ENCODE assay signal across 15 cellular contexts in the genomic region with DNA sequence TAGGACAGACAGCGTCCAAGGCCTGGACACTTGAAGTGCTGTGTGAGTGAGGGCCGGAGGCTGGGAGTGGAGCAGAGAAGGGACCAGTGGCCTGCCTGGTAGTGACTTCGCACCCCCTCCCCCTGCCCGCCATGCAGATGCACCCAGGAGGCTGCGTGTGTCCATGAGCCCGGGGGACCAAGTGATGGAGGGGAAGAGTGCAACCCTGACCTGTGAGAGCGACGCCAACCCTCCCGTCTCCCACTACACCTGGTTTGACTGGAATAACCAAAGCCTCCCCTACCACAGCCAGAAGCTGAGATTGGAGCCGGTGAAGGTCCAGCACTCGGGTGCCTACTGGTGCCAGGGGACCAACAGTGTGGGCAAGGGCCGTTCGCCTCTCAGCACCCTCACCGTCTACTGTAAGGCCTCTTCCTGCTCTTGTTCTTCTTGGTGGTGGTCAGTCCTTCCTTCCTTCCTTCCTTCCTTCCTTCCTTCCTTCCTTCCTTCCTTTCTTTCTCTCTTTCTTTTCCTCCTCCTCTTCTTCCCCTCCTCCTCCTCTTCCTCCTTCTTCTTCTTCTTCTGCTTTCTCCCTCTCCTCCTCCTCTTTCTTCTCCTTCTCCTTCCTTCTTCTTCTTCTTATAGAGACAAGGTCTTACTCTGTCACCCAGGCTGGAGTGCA. TPM values are rescaled to one million over a fixed set of nuclear protein-coding genes. Genes with fewer than 3 reads are reported as not detected.
DNase-seq lines count a peak whose midpoint lies in the region; ATAC-seq, FAIRE-seq and TF ChIP-seq lines count a peak whose summit lies in the region.
"Had no signal": no experiment of that assay in that cellular context is flagged by ENCODE, and none has a peak within 500 bp of the region (broad histone marks: within the 10 kb centered on the region; RNA-seq: fewer than 3 reads in every experiment).

No MANE protein-coding gene starts in this region.

- H3K4me1 ChIP-seq in BLaER1 treated with 17β-estradiol and CSF1 and Interleukin-3, amounts not matched to agents 10 nM and 100 nM, result peaks cover 87 to 99% (median 95%) of the 10 kb centered on the region in 10 experiments
- H3K4me1 ChIP-seq in GM12878 (ENCODE audit: control insufficient read depth, insufficient read depth, low read length) (peaks cover 30% of the 10 kb centered on the region), neural progenitor cell (no peaks in the 10 kb centered on the region)

- peaks cover under 1 to 97% (median 83%) of the 10 kb centered on the region in 11 experiments; a peak in 20 of 22 replicates for H3K36me3 ChIP-seq in BLaER1 treated with 17β-estradiol and CSF1 and Interleukin-3, amounts not matched to agents 10 nM and 100 nM
- H3K36me3 ChIP-seq in GM12878 (ENCODE audit: control insufficient read depth in 2 of 2, insufficient read depth in 2 of 2, low read length in 1 of 2) (peaks cover 24 to 36% of the 10 kb centered on the region in 2 experiments), neural progenitor cell (no peaks in the 10 kb centered on the region)

- peak overlapping the region; percentile 28 to 84 (median 74) for H3K4me2 ChIP-seq in BLaER1 treated with 17β-estradiol and CSF1 and Interleukin-3, amounts not matched to agents 10 nM and 100 nM
- no peak overlapping the region for H3K4me2 ChIP-seq in GM12878 (ENCODE audit: control insufficient read depth, insufficient read depth)
- H3K4me2 ChIP-seq in neural progenitor cell, result no peak overlapping the region

- BruUV-seq in GM12878 (replicated peaks; lab: Mats Ljungman, UMichigan), result no TSS peak

- no peak overlapping the region for H2AFZ ChIP-seq in GM12878 (ENCODE audit: control insufficient read depth, low read depth, low read length)
- no peak overlapping the region for H2AFZ ChIP-seq in neural progenitor cell (replicated peaks)

- intact Hi-C loops in GM12878 (cut with micrococcal nuclease; ENCODE audit: unreplicated experiment), result no loop called here

- CTCF ChIA-PET in GM12878 (lab: Yijun Ruan, JAX), result no interaction called here

- H3K27ac Mint-ChIP-seq in neural progenitor cell, result peak overlapping the region; percentile 1

- ATAC-seq in GM12878, result no peak
- no peak for ATAC-seq in HG02970 (IDR thresholded peaks at IDR 0.05; ENCODE audit: low FRiP score, unreplicated experiment)
- ATAC-seq: HCT116, PC-3 had no signal

- in situ Hi-C loops in GM12878 (cut with MboI), result no loop called here

- no peaks in the 10 kb centered on the region for H3K9me3 ChIP-seq in BLaER1 treated with 17β-estradiol and CSF1 and Interleukin-3, amounts not matched to agents 10 nM and 100 nM (replicated peaks in 1 of 11)
- H3K9me3 ChIP-seq in GM12878 (replicated peaks; ENCODE audit: control insufficient read depth, insufficient read depth, low read length) (no peaks in the 10 kb centered on the region), neural progenitor cell (ENCODE audit: low read depth) (no peaks in the 10 kb centered on the region)

- peaks cover 6% of the 10 kb centered on the region for H3K27me3 Mint-ChIP-seq in neural progenitor cell (ENCODE audit: insufficient read depth, low read depth)

- SMC1A ChIA-PET in GM12878 (lab: Charles Lee; ENCODE audit: uncharacterized antibody, unreplicated experiment), result interaction anchor here (1.0 to 1.1 kb wide), 2 partner anchors 8 to 122 kb away, joined by 3 to 4 read pairs; no protein-coding TSS in a partner anchor

- no peaks in the 10 kb centered on the region for H3K27me3 ChIP-seq in BLaER1 treated with 17β-estradiol and CSF1 and Interleukin-3, amounts not matched to agents 10 nM and 100 nM
- H3K27me3 ChIP-seq in GM12878 (replicated peaks in 1 of 2; ENCODE audit: control insufficient read depth in 2 of 2, insufficient read depth in 2 of 2, low read length in 1 of 2) (no peaks in the 10 kb centered on the region), neural progenitor cell (peaks cover 2% of the 10 kb centered on the region)

- 78% methylated on average over 14 of the region's 14 CpGs for WGBS in GM12878 (ENCODE audit: insufficient coverage, insufficient replicate concordance, low lambda C conversion rate, missing lambda C conversion rate)

- peak overlapping the region in 2 of 11 experiments; percentile 41 to 44; a peak in 5 of 22 replicates for H3K9ac ChIP-seq in BLaER1 treated with 17β-estradiol and CSF1 and Interleukin-3, amounts not matched to agents 10 nM and 100 nM
- H3K9ac ChIP-seq in GM12878 (ENCODE audit: control insufficient read depth, insufficient read depth, low read length), result no peak overlapping the region
- no peak overlapping the region for H3K9ac ChIP-seq in neural progenitor cell

- H3K4me1 Mint-ChIP-seq in neural progenitor cell, result peaks cover under 1% of the 10 kb centered on the region

- RAD21 ChIA-PET in GM12878 (lab: Charles Lee; ENCODE audit: unreplicated experiment), result no interaction called here

- H3K36me3 Mint-ChIP-seq in neural progenitor cell, result no peaks in the 10 kb centered on the region

- H3K4me3 ChIP-seq in BLaER1 treated with 17β-estradiol and CSF1 and Interleukin-3, amounts not matched to agents 10 nM and 100 nM, result no peak overlapping the region
- no peak overlapping the region for H3K4me3 ChIP-seq in GM12878
- H3K4me3 ChIP-seq in neural progenitor cell, result no peak overlapping the region

- H3K27ac ChIP-seq in BLaER1 treated with 17β-estradiol and CSF1 and Interleukin-3, amounts not matched to agents 10 nM and 100 nM, result peak overlapping the region; percentile 5 to 64 (median 39); a peak in 16 of 22 replicates
- H3K27ac ChIP-seq in GM12878 (ENCODE audit: control insufficient read depth, insufficient read depth) (no peak overlapping the region), neural progenitor cell (no peak overlapping the region)
- H3K27ac ChIP-seq: C4-2B had no signal

- TF ChIP-seq POLR2A in GM12892 (IDR thresholded peaks at IDR 0.05; ENCODE audit: low read depth, low read length) (peak; percentile 39; the same call in 1 of the 2 replicates), GM12878 (IDR thresholded peaks at IDR 0.05; ENCODE audit: low read depth, low read length) (no peak; the same call in 1 of the 2 replicates)

- FAIRE-seq in GM12892 (lab: Jason Lieb, UNC) (no peak), GM12878 (lab: Jason Lieb, UNC) (no peak)

- peaks cover 0 to 23% (median 0%) of the 10 kb centered on the region in 11 experiments; a peak in 3 of 22 replicates for H4K20me1 ChIP-seq in BLaER1 treated with 17β-estradiol and CSF1 and Interleukin-3, amounts not matched to agents 10 nM and 100 nM
- no peaks in the 10 kb centered on the region for H4K20me1 ChIP-seq in GM12878 (ENCODE audit: control insufficient read depth, insufficient read depth)
- no peaks in the 10 kb centered on the region for H4K20me1 ChIP-seq in neural progenitor cell (ENCODE audit: low read depth)

- TF ChIP-seq CTCF in GM12878 (IDR thresholded peaks at IDR 0.05 in 2 of 3, conservative IDR thresholded peaks at IDR 0.05 in 1 of 3; ENCODE audit: control insufficient read depth in 2 of 3, extremely low read depth in 1 of 3, insufficient read depth in 1 of 3, low read depth in 3 of 3, low read length in 3 of 3) (no peak), neural progenitor cell (IDR thresholded peaks at IDR 0.05) (no peak)

- TF ChIP-seq EP300 in GM12878 (IDR thresholded peaks at IDR 0.05; ENCODE audit: borderline replicate concordance in 1 of 2, control insufficient read depth in 1 of 2, low read depth in 2 of 2, low read length in 2 of 2), result no peak

- H3K9me3 Mint-ChIP-seq in neural progenitor cell, result no peaks in the 10 kb centered on the region

- H3F3A ChIP-seq in neural progenitor cell (ENCODE audit: low read depth), result no peaks in the 10 kb centered on the region

- POLR2A ChIA-PET in GM12878 (lab: Charles Lee), result interaction anchor here (1.1 to 1.7 kb wide), 2 partner anchors 8 to 122 kb away, joined by 3 to 6 read pairs; no protein-coding TSS in a partner anchor

- no peak overlapping the region for H3K4me3 Mint-ChIP-seq in neural progenitor cell

- H3K79me2 ChIP-seq in GM12878 (ENCODE audit: control insufficient read depth, insufficient read depth, low read length) (peaks cover 6% of the 10 kb centered on the region), neural progenitor cell (ENCODE audit: low read depth) (no peaks in the 10 kb centered on the region)

- no peak for TF ChIP-seq RAD21 in GM12878 (IDR thresholded peaks at IDR 0.05; ENCODE audit: insufficient read depth, low read depth, low read length)

- DNase-seq in GM12892 (ENCODE audit: insufficient read length) (no peak), GM12878 (ENCODE audit: low read depth, low spot score) (no peak), neural progenitor cell (ENCODE audit: low spot score) (no peak), NCI-H187 treated with DMSO at 0.1 percent for 48 hours (lab: John Stamatoyannopoulos, UW) (no peak), NCI-H2081 (lab: John Stamatoyannopoulos, UW) (no peak)
- DNase-seq: COR-L47, DMS153, NCI-H1048, NCI-H345, PC-3 had no signal

RNA-seq across cellular contexts. Expression of gene FFAR1, which starts 6.0 kb away (rescaled TPM):
- 1.3 TPM for polyA plus RNA-seq in GM12892 (2012; ENCODE audit: missing spikeins)
- 4.1 and 5.1 TPM in 2 replicates for total RNA-seq in GM12878 (2013; cell fraction: nucleolus; rRNA removed)
- 0.27 and 0.28 TPM in 2 replicates for total RNA-seq in GM12878 (2014; rRNA removed)
- 0.13 TPM in 1 of 2 replicates, not detected in the other for total RNA-seq in GM12878 (2014; rRNA removed; fragmentation: Illumina TruSeq; extraction: Trizol)
- 0.43 and 0.62 TPM in 2 replicates for total RNA-seq in GM12878 (2021)
- polyA plus RNA-seq in GM12878 (2011; ENCODE audit: low read depth), result 0.92 TPM
- polyA plus RNA-seq in GM12878 (2011; rRNA removed), result 0.13 and 0.15 TPM in 2 replicates
- polyA plus RNA-seq in GM12878 (2011; cell fraction: cytosol; rRNA removed), result 0.19 and 0.28 TPM in 2 replicates
- 1.5 TPM in 2 replicates for polyA plus RNA-seq in GM12878 (2011; cell fraction: nucleus; rRNA removed)
- 0.49 and 1.6 TPM in 2 replicates for polyA plus RNA-seq in GM12878 (2012)
- polyA plus RNA-seq in GM12878 (2014; fragmentation: Illumina TruSeq; extraction: Trizol), result 0.10 TPM in 1 of 2 replicates, not detected in the other
- polyA plus RNA-seq in GM12878 (2014; fragmentation: Nextera tagmentation; extraction: Ambion mirVana), result under 1 TPM; 0.05 to 0.07 TPM
- 0.32 and 0.51 TPM in 2 replicates for polyA plus RNA-seq in GM12878 (2014; rRNA removed)
- polyA plus RNA-seq in GM12878 (2016; fragmentation: Nextera tagmentation; extraction: Ambion mirVana), result not detected
- polyA minus RNA-seq in GM12878 (2011; rRNA and poly(A)+ RNA removed), result 0.26 TPM in 1 of 2 replicates, not detected in the other
- polyA minus RNA-seq in GM12878 (2011; cell fraction: cytosol; rRNA and poly(A)+ RNA removed), result not detected in 2 replicates
- 0.24 and 0.77 TPM in 2 replicates for polyA minus RNA-seq in GM12878 (2011; cell fraction: nucleus; rRNA and poly(A)+ RNA removed)
- total RNA-seq in neural progenitor cell (ENCODE audit: low replicate concordance), result 0.06 TPM in 1 of 2 replicates, not detected in the other
- total RNA-seq: PC-3 had no signal

RNA-seq across cellular contexts. Expression of gene CD22, which starts 12.7 kb away (rescaled TPM):
- polyA plus RNA-seq in GM12892 (2012; ENCODE audit: missing spikeins), result 225 TPM
- total RNA-seq in GM12878 (2013; cell fraction: nucleolus; rRNA removed), result 1,882 and 2,109 TPM in 2 replicates
- total RNA-seq in GM12878 (2014; rRNA removed) (238 and 245 TPM in 2 replicates), GM12878 (2014; rRNA removed; fragmentation: Illumina TruSeq; extraction: Trizol) (124 and 140 TPM in 2 replicates), GM12878 (2021) (261 and 294 TPM in 2 replicates), neural progenitor cell (ENCODE audit: low replicate concordance) (0.62 TPM in 1 of 2 replicates, not detected in the other)
- polyA plus RNA-seq in GM12878 (2011; ENCODE audit: low read depth), result 284 TPM
- polyA plus RNA-seq in GM12878 (2011; rRNA removed) (216 and 271 TPM in 2 replicates), GM12878 (2014; fragmentation: Illumina TruSeq; extraction: Trizol) (288 and 344 TPM in 2 replicates), GM12878 (2014; fragmentation: Nextera tagmentation; extraction: Ambion mirVana) (10 to 100 TPM; 23.0 to 24.4 TPM), GM12878 (2014; rRNA removed) (316 and 325 TPM in 2 replicates), GM12878 (2016; fragmentation: Nextera tagmentation; extraction: Ambion mirVana) (10 to 100 TPM; 78.2 to 81.0 TPM)
- polyA plus RNA-seq in GM12878 (2011; cell fraction: cytosol; rRNA removed), result 276 and 316 TPM in 2 replicates
- 443 and 480 TPM in 2 replicates for polyA plus RNA-seq in GM12878 (2011; cell fraction: nucleus; rRNA removed)
- polyA plus RNA-seq in GM12878 (2012), result 310 and 327 TPM in 2 replicates
- polyA minus RNA-seq in GM12878 (2011; rRNA and poly(A)+ RNA removed), result 482 and 491 TPM in 2 replicates
- polyA minus RNA-seq in GM12878 (2011; cell fraction: cytosol; rRNA and poly(A)+ RNA removed), result 141 and 142 TPM in 2 replicates
- polyA minus RNA-seq in GM12878 (2011; cell fraction: nucleus; rRNA and poly(A)+ RNA removed), result 170 and 251 TPM in 2 replicates

RNA-seq across cellular contexts. Expression of gene FFAR3, which starts 16.6 kb away (rescaled TPM):
- polyA plus RNA-seq in GM12892 (2012; ENCODE audit: missing spikeins), result not detected
- total RNA-seq in GM12878 (2013; cell fraction: nucleolus; rRNA removed), result 0.42 and 0.44 TPM in 2 replicates
- total RNA-seq in GM12878 (2014; rRNA removed) (not detected in 2 replicates), GM12878 (2014; rRNA removed; fragmentation: Illumina TruSeq; extraction: Trizol) (not detected in 2 replicates), GM12878 (2021) (0.18 TPM in 1 of 2 replicates, not detected in the other), neural progenitor cell (ENCODE audit: low replicate concordance) (not detected in 2 replicates)
- polyA plus RNA-seq in GM12878 (2011; ENCODE audit: low read depth), result not detected
- polyA plus RNA-seq in GM12878 (2011; rRNA removed) (not detected in 2 replicates), GM12878 (2014; fragmentation: Illumina TruSeq; extraction: Trizol) (0.15 TPM in 1 of 2 replicates, not detected in the other), GM12878 (2014; fragmentation: Nextera tagmentation; extraction: Ambion mirVana) (not detected), GM12878 (2014; rRNA removed) (not detected in 2 replicates), GM12878 (2016; fragmentation: Nextera tagmentation; extraction: Ambion mirVana) (not detected)
- polyA plus RNA-seq in GM12878 (2011; cell fraction: cytosol; rRNA removed), result not detected in 2 replicates
- 0.12 and 0.36 TPM in 2 replicates for polyA plus RNA-seq in GM12878 (2011; cell fraction: nucleus; rRNA removed)
- polyA plus RNA-seq in GM12878 (2012), result 0.15 TPM in 1 of 2 replicates, not detected in the other
- polyA minus RNA-seq in GM12878 (2011; rRNA and poly(A)+ RNA removed), result not detected in 2 replicates
- not detected in 2 replicates for polyA minus RNA-seq in GM12878 (2011; cell fraction: cytosol; rRNA and poly(A)+ RNA removed)
- not detected in 2 replicates for polyA minus RNA-seq in GM12878 (2011; cell fraction: nucleus; rRNA and poly(A)+ RNA removed)
- total RNA-seq: PC-3 had no signal

RNA-seq across cellular contexts. Expression of gene GPR42, which starts 29.2 kb away (rescaled TPM):
- polyA plus RNA-seq in GM12892 (2012; ENCODE audit: missing spikeins), result not detected
- not detected in 2 replicates for total RNA-seq in GM12878 (2013; cell fraction: nucleolus; rRNA removed)
- total RNA-seq in GM12878 (2014; rRNA removed) (not detected in 2 replicates), GM12878 (2014; rRNA removed; fragmentation: Illumina TruSeq; extraction: Trizol) (not detected in 2 replicates), GM12878 (2021) (0.13 TPM in 1 of 2 replicates, not detected in the other), neural progenitor cell (ENCODE audit: low replicate concordance) (not detected in 2 replicates)
- polyA plus RNA-seq in GM12878 (2011; ENCODE audit: low read depth), result not detected
- polyA plus RNA-seq in GM12878 (2011; rRNA removed) (not detected in 2 replicates), GM12878 (2014; fragmentation: Illumina TruSeq; extraction: Trizol) (not detected in 2 replicates), GM12878 (2014; fragmentation: Nextera tagmentation; extraction: Ambion mirVana) (not detected), GM12878 (2014; rRNA removed) (not detected in 2 replicates), GM12878 (2016; fragmentation: Nextera tagmentation; extraction: Ambion mirVana) (not detected)
- not detected in 2 replicates for polyA plus RNA-seq in GM12878 (2011; cell fraction: cytosol; rRNA removed)
- 0.10 TPM in 1 of 2 replicates, not detected in the other for polyA plus RNA-seq in GM12878 (2011; cell fraction: nucleus; rRNA removed)
- 0.25 TPM in 1 of 2 replicates, not detected in the other for polyA plus RNA-seq in GM12878 (2012)
- not detected in 2 replicates for polyA minus RNA-seq in GM12878 (2011; rRNA and poly(A)+ RNA removed)
- not detected in 2 replicates for polyA minus RNA-seq in GM12878 (2011; cell fraction: cytosol; rRNA and poly(A)+ RNA removed)
- not detected in 2 replicates for polyA minus RNA-seq in GM12878 (2011; cell fraction: nucleus; rRNA and poly(A)+ RNA removed)
- total RNA-seq: HT1080, PC-3 had no signal

RNA-seq across cellular contexts. Expression of gene MAG, which starts 49.7 kb away (rescaled TPM):
- not detected for polyA plus RNA-seq in GM12892 (2012; ENCODE audit: missing spikeins)
- total RNA-seq in GM12878 (2013; cell fraction: nucleolus; rRNA removed), result 1.0 and 2.8 TPM in 2 replicates
- total RNA-seq in GM12878 (2014; rRNA removed) (0.11 and 0.17 TPM in 2 replicates), GM12878 (2014; rRNA removed; fragmentation: Illumina TruSeq; extraction: Trizol) (0.05 and 0.09 TPM in 2 replicates), GM12878 (2021) (0.27 and 0.56 TPM in 2 replicates), neural progenitor cell (ENCODE audit: low replicate concordance) (not detected in 2 replicates)
- polyA plus RNA-seq in GM12878 (2011; ENCODE audit: low read depth), result not detected
- polyA plus RNA-seq in GM12878 (2011; rRNA removed) (0.03 and 0.23 TPM in 2 replicates), GM12878 (2014; fragmentation: Illumina TruSeq; extraction: Trizol) (0.06 TPM in 2 replicates), GM12878 (2014; fragmentation: Nextera tagmentation; extraction: Ambion mirVana) (not detected), GM12878 (2014; rRNA removed) (0.63 and 0.82 TPM in 2 replicates), GM12878 (2016; fragmentation: Nextera tagmentation; extraction: Ambion mirVana) (under 1 TPM; 0.16 to 0.23 TPM)
- 0.10 and 0.13 TPM in 2 replicates for polyA plus RNA-seq in GM12878 (2011; cell fraction: cytosol; rRNA removed)
- polyA plus RNA-seq in GM12878 (2011; cell fraction: nucleus; rRNA removed), result 0.26 and 0.28 TPM in 2 replicates
- 0.11 TPM in 1 of 2 replicates, not detected in the other for polyA plus RNA-seq in GM12878 (2012)
- 0.10 and 0.22 TPM in 2 replicates for polyA minus RNA-seq in GM12878 (2011; rRNA and poly(A)+ RNA removed)
- 0.53 TPM in 1 of 2 replicates, not detected in the other for polyA minus RNA-seq in GM12878 (2011; cell fraction: cytosol; rRNA and poly(A)+ RNA removed)
- not detected in 2 replicates for polyA minus RNA-seq in GM12878 (2011; cell fraction: nucleus; rRNA and poly(A)+ RNA removed)
- total RNA-seq: HT1080, PC-3 had no signal

Comparison
In these comparisons a context has a peak if more than half of its experiments do, and no peak if none do; other contexts are left out.
1. H3K27ac ChIP-seq: peak in BLaER1 treated with 17β-estradiol and CSF1 and Interleukin-3, amounts not matched to agents 10 nM and 100 nM (11 of 11); none in GM12878 (single experiment) and neural progenitor cell (single experiment).
2. H3K4me2 ChIP-seq: peak in BLaER1 treated with 17β-estradiol and CSF1 and Interleukin-3, amounts not matched to agents 10 nM and 100 nM (11 of 11); none in GM12878 (single experiment) and neural progenitor cell (single experiment).
3. RNA of gene CD22, which starts 12.7 kb away (total RNA-seq): 124 to 2,109 TPM in GM12878; 0.62 TPM in neural progenitor cell; every median in the first group is over 10 times any median in the second.